ENCODE assay signal across 17 cellular contexts in the genomic region with DNA sequence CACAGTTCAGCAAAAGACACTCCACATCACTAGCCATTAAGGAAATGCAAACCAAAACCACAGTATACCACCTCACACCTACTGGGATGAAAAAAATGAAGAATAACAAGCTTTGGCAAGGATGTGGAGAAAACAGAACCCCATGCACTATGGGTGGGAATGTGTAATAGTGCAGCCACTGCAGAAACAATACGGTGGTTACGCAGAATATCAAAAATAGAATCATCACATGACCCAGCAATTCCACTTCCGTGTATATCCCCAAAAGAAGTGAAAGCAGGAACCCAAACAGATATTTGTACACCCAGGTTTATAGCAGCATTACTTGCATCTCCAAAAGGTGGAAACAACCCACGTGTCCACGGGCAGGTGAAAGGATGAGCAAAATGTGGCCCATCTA. TPM values are rescaled to one million over a fixed set of nuclear protein-coding genes. Genes with fewer than 3 reads are reported as not detected.
DNase-seq lines count a peak whose midpoint lies in the region; ATAC-seq and TF ChIP-seq lines count a peak whose summit lies in the region.
"Had no signal": no experiment of that assay in that cellular context is flagged by ENCODE, and none has a peak within 500 bp of the region (broad histone marks: within the 10 kb centered on the region; RNA-seq: fewer than 3 reads in every experiment).

No MANE protein-coding gene starts in this region.

- DNase-seq in SIG-M5 treated with dmso at 0.1 percent for 504 hours (lab: John Stamatoyannopoulos, UW; ENCODE audit: unreplicated experiment) (peak; percentile 63), SIG-M5 (lab: John Stamatoyannopoulos, UW) (no peak), neural progenitor cell (ENCODE audit: low spot score) (no peak), T-helper 1 cell (no peak), testis (no peak)
- DNase-seq: Caco-2, HFFc6, left colon, NCI-H1105 treated with DMSO at 0.1 percent for 48 hours, NCI-H510A, T1000 had no signal

- H3F3A ChIP-seq in neural progenitor cell (ENCODE audit: low read depth), result no peaks in the 10 kb centered on the region

- no peaks in the 10 kb centered on the region for H4K20me1 ChIP-seq in neural progenitor cell (ENCODE audit: low read depth)

- no peaks in the 10 kb centered on the region for H3K27me3 ChIP-seq in neural progenitor cell
- H3K27me3 ChIP-seq in testis, result no peaks in the 10 kb centered on the region

- peaks cover 6% of the 10 kb centered on the region for H3K36me3 Mint-ChIP-seq in IgD-negative memory B cell
- peaks cover 99% of the 10 kb centered on the region for H3K36me3 Mint-ChIP-seq in dendritic cell treated with granulocyte-macrophage colony-stimulating factor and Interleukin-4, amounts not matched to agents 40 ng/mL and 50 ng/mL, for 4 days (ENCODE audit: low read depth)
- H3K36me3 Mint-ChIP-seq in neural progenitor cell, result peaks cover 17% of the 10 kb centered on the region

- H3K27ac Mint-ChIP-seq in IgD-negative memory B cell (peak overlapping the region; percentile 55 to 94 (median 88)), neural progenitor cell (peak overlapping the region; percentile 18)
- H3K27ac Mint-ChIP-seq in dendritic cell treated with granulocyte-macrophage colony-stimulating factor and Interleukin-4, amounts not matched to agents 40 ng/mL and 50 ng/mL, for 4 days, result peak overlapping the region; percentile 88

- H3K9ac ChIP-seq in neural progenitor cell, result no peak overlapping the region

- no peak for ATAC-seq in HG03457 (IDR thresholded peaks at IDR 0.05; ENCODE audit: unreplicated experiment)

- no peak overlapping the region for H3K4me2 ChIP-seq in neural progenitor cell

- H2AFZ ChIP-seq in neural progenitor cell (replicated peaks), result no peak overlapping the region

- no peak for TF ChIP-seq POLR2A in testis (IDR thresholded peaks at IDR 0.05)

- H3K4me3 ChIP-seq in neural progenitor cell (no peak overlapping the region), testis (no peak overlapping the region)
- H3K4me3 ChIP-seq: thoracic aorta had no signal

- no peak for TF ChIP-seq CTCF in neural progenitor cell (IDR thresholded peaks at IDR 0.05)
- no peak for TF ChIP-seq CTCF in testis (IDR thresholded peaks at IDR 0.05)

- H3K4me1 ChIP-seq in neural progenitor cell, result no peaks in the 10 kb centered on the region
- no peaks in the 10 kb centered on the region for H3K4me1 ChIP-seq in testis
- H3K4me1 ChIP-seq: Caco-2 had no signal

- H3K27ac ChIP-seq in neural progenitor cell (no peak overlapping the region), testis (no peak overlapping the region)
- H3K27ac ChIP-seq: 22Rv1, thoracic aorta had no signal

- H3K9me3 ChIP-seq in neural progenitor cell (ENCODE audit: low read depth) (no peaks in the 10 kb centered on the region), testis (no peaks in the 10 kb centered on the region)
- H3K9me3 ChIP-seq: Caco-2, thoracic aorta had no signal

- H3K9me3 Mint-ChIP-seq in IgD-negative memory B cell, result no peaks in the 10 kb centered on the region
- no peaks in the 10 kb centered on the region for H3K9me3 Mint-ChIP-seq in dendritic cell treated with granulocyte-macrophage colony-stimulating factor and Interleukin-4, amounts not matched to agents 40 ng/mL and 50 ng/mL, for 4 days
- no peaks in the 10 kb centered on the region for H3K9me3 Mint-ChIP-seq in neural progenitor cell
- H3K9me3 Mint-ChIP-seq: activated naive CD4-positive, alpha-beta T cell treated with anti-CD3 and anti-CD28 coated beads, Interleukin-2, amount 50 U/mL, for 72 hours; HFFc6 had no signal

- WGBS in testis, 2 donors, result 86 to 89% methylated on average over 5 of the region's 5 CpGs

- peak overlapping the region in 3 of 4 donors; percentile 47 to 75 (median 72) for H3K4me3 Mint-ChIP-seq in IgD-negative memory B cell
- H3K4me3 Mint-ChIP-seq in dendritic cell treated with granulocyte-macrophage colony-stimulating factor and Interleukin-4, amounts not matched to agents 40 ng/mL and 50 ng/mL, for 4 days, result no peak overlapping the region
- no peak overlapping the region for H3K4me3 Mint-ChIP-seq in neural progenitor cell
- H3K4me3 Mint-ChIP-seq: HFFc6 had no signal

- H3K4me1 Mint-ChIP-seq in IgD-negative memory B cell, result peaks cover 19 to 28% (median 26%) of the 10 kb centered on the region in 3 donors
- peaks cover 57% of the 10 kb centered on the region for H3K4me1 Mint-ChIP-seq in dendritic cell treated with granulocyte-macrophage colony-stimulating factor and Interleukin-4, amounts not matched to agents 40 ng/mL and 50 ng/mL, for 4 days (ENCODE audit: low read depth)
- H3K4me1 Mint-ChIP-seq in neural progenitor cell, result no peaks in the 10 kb centered on the region

- H3K36me3 ChIP-seq in neural progenitor cell (no peaks in the 10 kb centered on the region), testis (ENCODE audit: low read depth, missing control alignments) (no peaks in the 10 kb centered on the region)

- intact Hi-C loops in dendritic cell treated with granulocyte-macrophage colony-stimulating factor and Interleukin-4, amounts not matched to agents 40 ng/mL and 50 ng/mL, for 4 days (cut with micrococcal nuclease), result loop anchor here (2.0 to 10.0 kb wide), 2 partner anchors 20 to 52 kb away; a partner anchor contains a TSS
- intact Hi-C loops in testis (cut with DNase I; ENCODE audit: low total_unique reads), result loop anchor here (5.0 kb wide), 1 partner anchor 56 kb away; no protein-coding TSS in a partner anchor

- no peaks in the 10 kb centered on the region for H3K27me3 Mint-ChIP-seq in IgD-negative memory B cell
- no peaks in the 10 kb centered on the region for H3K27me3 Mint-ChIP-seq in dendritic cell treated with granulocyte-macrophage colony-stimulating factor and Interleukin-4, amounts not matched to agents 40 ng/mL and 50 ng/mL, for 4 days
- H3K27me3 Mint-ChIP-seq in neural progenitor cell (ENCODE audit: insufficient read depth, low read depth), result peaks cover 2% of the 10 kb centered on the region

- no peaks in the 10 kb centered on the region for H3K79me2 ChIP-seq in neural progenitor cell (ENCODE audit: low read depth)

RNA-seq across cellular contexts. Expression of a gene that starts 20.8 kb away (rescaled TPM):
- polyA plus RNA-seq in IgD-negative memory B cell (35.8 TPM), testis (ENCODE audit: insufficient read depth, low read depth, low replicate concordance) (48.2 TPM)
- total RNA-seq in neural progenitor cell (ENCODE audit: low replicate concordance) (17.2 and 22.3 TPM in 2 replicates), testis (10 to 100 TPM; 34.8 to 43.8 TPM)

RNA-seq across cellular contexts. Expression of a gene that starts 44.3 kb away (rescaled TPM):
- polyA plus RNA-seq in IgD-negative memory B cell, result 89.0 TPM
- total RNA-seq in neural progenitor cell (ENCODE audit: low replicate concordance), result 108 and 191 TPM in 2 replicates
- total RNA-seq in testis, result 100 to 1,000 TPM; 165 to 206 TPM
- 208 TPM for polyA plus RNA-seq in testis (ENCODE audit: insufficient read depth, low read depth, low replicate concordance)

Comparison
In these comparisons a context has a peak if more than half of its experiments do, and no peak if none do; other contexts are left out.
1. H3K27ac Mint-ChIP-seq: peak in every context shown above with its lines; median percentile 88 in IgD-negative memory B cell; 88 in dendritic cell treated with granulocyte-macrophage colony-stimulating factor and Interleukin-4, amounts not matched to agents 40 ng/mL and 50 ng/mL, for 4 days; 18 in neural progenitor cell.
2. H3K4me3 Mint-ChIP-seq: peak in IgD-negative memory B cell (3 of 4); none in dendritic cell treated with granulocyte-macrophage colony-stimulating factor and Interleukin-4, amounts not matched to agents 40 ng/mL and 50 ng/mL, for 4 days (single experiment) and neural progenitor cell (single experiment).